6 cellular contexts compared by ENCODE assay signal in the genomic region with DNA sequence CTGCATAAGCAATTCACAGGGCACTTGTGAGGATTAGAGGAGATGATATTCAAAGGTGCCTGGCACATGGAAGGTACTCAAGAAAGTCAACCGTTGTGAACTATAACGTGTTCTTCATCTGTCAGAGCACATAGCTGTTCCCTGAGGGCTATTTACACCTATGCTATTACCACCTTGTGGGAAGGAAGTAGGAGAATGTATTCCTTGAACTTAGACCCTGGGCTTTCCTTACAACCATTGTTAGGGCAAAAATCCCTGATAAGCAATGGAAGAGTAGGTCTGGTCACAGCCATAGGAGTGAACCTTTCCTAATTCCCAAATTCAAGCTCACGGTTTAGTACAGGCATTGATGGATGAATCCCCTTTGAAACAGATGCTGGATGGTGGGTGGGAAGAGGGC.
"Had no signal": no experiment of that assay in that cellular context is flagged by ENCODE, and none has a peak within 500 bp of the region (broad histone marks: within the 10 kb centered on the region; RNA-seq: fewer than 3 reads in every experiment).

No MANE protein-coding gene starts in this region.

- H3K4me3 Mint-ChIP-seq: HFFc6, IgD-negative memory B cell had no signal

- DNase-seq: GM23248, GOT3, H7, HFFc6 had no signal

- H3K27ac Mint-ChIP-seq: HFFc6, IgD-negative memory B cell had no signal

- H3K9me3 ChIP-seq: HAP-1 had no signal

- H3K4me1 ChIP-seq: HAP-1 had no signal

- H3K4me3 ChIP-seq: GM23248, HAP-1 had no signal

- H3K27ac ChIP-seq: GM23248 had no signal

- H3K9ac ChIP-seq: GM23248 had no signal

- H3K9me3 Mint-ChIP-seq: HFFc6, IgD-negative memory B cell had no signal

- H3K36me3 ChIP-seq: HAP-1 had no signal

- H2AFZ ChIP-seq: GM23248 had no signal
